ENCODE assay signal across 8 cellular contexts in the genomic region with DNA sequence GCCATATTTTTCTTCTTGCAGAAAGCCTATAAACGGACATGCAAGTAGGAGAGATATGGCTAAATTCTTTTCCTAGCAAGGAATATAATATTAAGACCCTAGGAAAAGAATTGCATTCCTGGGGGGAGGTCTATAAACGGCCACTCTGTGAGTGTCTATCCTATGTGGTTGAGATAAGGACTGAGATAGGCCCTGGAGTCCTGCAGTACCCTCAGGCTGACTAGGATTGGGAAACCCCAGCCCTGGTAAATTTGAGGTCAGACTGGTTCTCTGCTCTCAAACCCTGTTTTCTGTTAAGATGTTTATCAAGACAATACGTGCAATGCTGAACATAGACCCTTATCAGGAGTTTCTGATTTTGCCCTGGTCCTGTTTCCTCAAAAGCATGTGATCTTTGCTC.
DNase-seq lines count a peak whose midpoint lies in the region; ATAC-seq, FAIRE-seq and TF ChIP-seq lines count a peak whose summit lies in the region.
"Not testable (repeated sequence)": the region's sequence is repeated elsewhere in the genome, so short reads cannot be mapped to it uniquely, and the experiment has no call there.

No MANE protein-coding gene starts in this region.

- H3K9me1 ChIP-seq in K562 (ENCODE audit: control insufficient read depth, insufficient read depth, low read length), result not testable (repeated sequence)

- not testable (repeated sequence) for H3K4me2 ChIP-seq in DND-41 (ENCODE audit: insufficient read depth, low read length); K562 (ENCODE audit: insufficient read depth, low read length); trophoblast cell (ENCODE audit: low read length)

- not testable (repeated sequence) for H2AK5ac ChIP-seq in trophoblast cell (ENCODE audit: low read length)

- FAIRE-seq in K562 (lab: Jason Lieb, UNC), result not testable (repeated sequence)

- H3K9me3 ChIP-seq in BE2C; K562 (replicated peaks; ENCODE audit: control insufficient read depth, insufficient read depth, low read depth, low read length); trophoblast cell (ENCODE audit: insufficient read depth, low read depth, low read length): not testable (repeated sequence)
- H3K9me3 ChIP-seq in DND-41 (ENCODE audit: insufficient read depth, low read length, severe bottlenecking), result peaks cover 22% of the 10 kb centered on the region

- H3K4me3 ChIP-seq in BE2C (ENCODE audit: low read depth, low read length); DND-41 (ENCODE audit: low read depth in 1 of 2, low read length in 2 of 2); K562; trophoblast cell (ENCODE audit: low read depth, low read length): not testable (repeated sequence)

- not testable (repeated sequence) for TF ChIP-seq POLR2A in K562 (conservative IDR thresholded peaks at IDR 0.05)

- peaks cover 20% of the 10 kb centered on the region for H3K4me1 ChIP-seq in BE2C
- H3K4me1 ChIP-seq in DND-41 (ENCODE audit: insufficient read depth, low read length); K562 (replicated peaks in 1 of 2; ENCODE audit: control insufficient read depth in 2 of 2, insufficient read depth in 2 of 2, low read length in 2 of 2); trophoblast cell (ENCODE audit: control insufficient read depth in 1 of 2, insufficient read depth in 2 of 2, low read length in 2 of 2): not testable (repeated sequence)

- 76% methylated on average over 3 of the region's 3 CpGs for WGBS in K562 (ENCODE audit: insufficient coverage, low coverage, missing lambda C conversion rate)
- WGBS in trophoblast cell (ENCODE audit: extremely low coverage, insufficient coverage, insufficient read length), result no CpG with 5 or more reads among the region's 3 CpGs

- H3K23ac ChIP-seq in trophoblast cell (ENCODE audit: low read length), result not testable (repeated sequence)

- H4K91ac ChIP-seq in trophoblast cell (ENCODE audit: low read depth, low read length), result not testable (repeated sequence)

- BruUV-seq in K562 (replicated peaks; lab: Mats Ljungman, UMichigan), result not testable (repeated sequence)

- TF ChIP-seq RAD21 in K562 (CRISPR knock-in tag; conservative IDR thresholded peaks at IDR 0.05 in 1 of 2, IDR thresholded peaks at IDR 0.05 in 1 of 2), result not testable (repeated sequence)

- not testable (repeated sequence) for H2AFZ ChIP-seq in DND-41 (ENCODE audit: low read depth, low read length); K562 (ENCODE audit: low read depth, low read length); trophoblast cell (ENCODE audit: insufficient read depth, low read length, poor library complexity)

- not testable (repeated sequence) for H2BK5ac ChIP-seq in trophoblast cell (ENCODE audit: low read depth, low read length, poor library complexity)

- in situ Hi-C loops in K562 (cut with MboI), result not testable (repeated sequence)

- not testable (repeated sequence) for H4K8ac ChIP-seq in trophoblast cell (ENCODE audit: low read depth, low read length)

- H4K20me1 ChIP-seq in DND-41 (ENCODE audit: insufficient read depth, low read length); K562 (replicated peaks; ENCODE audit: control insufficient read depth, insufficient read depth, low read length): not testable (repeated sequence)

- TF ChIP-seq CTCF in BE2C (IDR thresholded peaks at IDR 0.05; ENCODE audit: low read depth, low read length); DND-41 (IDR thresholded peaks at IDR 0.05; ENCODE audit: borderline replicate concordance, extremely low read depth, low read length, poor library complexity, severe bottlenecking); K562 (IDR thresholded peaks at IDR 0.05 in 2 of 3, conservative IDR thresholded peaks at IDR 0.05 in 1 of 3; ENCODE audit: insufficient read depth in 2 of 3, low read depth in 1 of 3, low read length in 3 of 3): not testable (repeated sequence)

- not testable (repeated sequence) for H3K14ac ChIP-seq in trophoblast cell (ENCODE audit: low read length)

- not testable (repeated sequence) for H3K79me1 ChIP-seq in trophoblast cell (ENCODE audit: low read length)

- DNase-seq in BE2C, result peak; percentile 63
- DNase-seq in DND-41, result peak; percentile 9
- DNase-seq in NCI-H69 (lab: John Stamatoyannopoulos, UW), result peak; percentile 16
- DNase-seq in NCI-H748 (lab: John Stamatoyannopoulos, UW; ENCODE audit: unreplicated experiment), result peak; percentile 0
- peak; percentile 13 for DNase-seq in OCI-M1 (lab: John Stamatoyannopoulos, UW)
- peak; percentile 75 for DNase-seq in SK-N-DZ (ENCODE audit: low spot score)
- not testable (repeated sequence) for DNase-seq in K562 (ENCODE audit: extremely low read depth in 1 of 4, low spot score in 3 of 4)
- DNase-seq in trophoblast cell, result peak; percentile 2 to 8

- not testable (repeated sequence) for H2BK120ac ChIP-seq in trophoblast cell (ENCODE audit: insufficient read depth, low read length, poor library complexity)

- not testable (repeated sequence) for H3K36me3 ChIP-seq in BE2C; DND-41 (ENCODE audit: insufficient read depth, low read length); K562 (ENCODE audit: control insufficient read depth, insufficient read depth, low read length); trophoblast cell (ENCODE audit: control insufficient read depth in 1 of 2, insufficient read depth in 2 of 2, low read length in 2 of 2)

- not testable (repeated sequence) for TF ChIP-seq EP300 in K562 (IDR thresholded peaks at IDR 0.05; ENCODE audit: low read length)

- not testable (repeated sequence) for ATAC-seq in DND-41 (ENCODE audit: insufficient read depth, low read depth); K562

- POLR2A ChIA-PET in K562 (lab: Yijun Ruan, JAX), result not testable (repeated sequence)

- CTCF ChIA-PET in K562 (lab: Yijun Ruan, JAX; ENCODE audit: low intra/inter-chr PET ratio), result not testable (repeated sequence)

- H3K27me3 ChIP-seq in BE2C; DND-41 (ENCODE audit: insufficient read depth, low read length, poor library complexity); K562 (ENCODE audit: control insufficient read depth in 2 of 2, insufficient read depth in 2 of 2, low read length in 2 of 2); trophoblast cell (ENCODE audit: insufficient read depth, low read length): not testable (repeated sequence)

- not testable (repeated sequence) for H3K4ac ChIP-seq in trophoblast cell (ENCODE audit: low read depth, low read length)

- not testable (repeated sequence) for H3K27ac ChIP-seq in DND-41 (ENCODE audit: low read length); K562 (ENCODE audit: extremely low read depth, low read depth, low read length); trophoblast cell (ENCODE audit: low read depth, low read length)

- not testable (repeated sequence) for H3K9ac ChIP-seq in DND-41 (ENCODE audit: low read depth, low read length); K562 (ENCODE audit: insufficient read depth in 1 of 2, low read depth in 2 of 2, low read length in 2 of 2); trophoblast cell (ENCODE audit: low read length)

- intact Hi-C loops in K562 (cut with micrococcal nuclease), result not testable (repeated sequence)

- H2BK12ac ChIP-seq in trophoblast cell (ENCODE audit: low read length), result not testable (repeated sequence)

- not testable (repeated sequence) for H4K12ac ChIP-seq in trophoblast cell (ENCODE audit: low read depth, low read length)

- H3K18ac ChIP-seq in trophoblast cell (ENCODE audit: low read length), result not testable (repeated sequence)

- not testable (repeated sequence) for H3K79me2 ChIP-seq in DND-41 (ENCODE audit: insufficient read depth, low read length); K562 (ENCODE audit: control insufficient read depth, insufficient read depth, low read length); trophoblast cell (ENCODE audit: control insufficient read depth, insufficient read depth, low read length, poor library complexity)

TF ChIP-seq in K562, 482 proteins besides CTCF, POLR2A, EP300 and RAD21:
- peak; percentile 37; the same call in 1 of the 2 replicates for TF ChIP-seq ZNF445 (CRISPR knock-in tag; IDR thresholded peaks at IDR 0.05; ENCODE audit: low read depth)
